ENCODE assay signal across 28 cellular contexts in genomic region chr6:109315331-109316129, GRCh38.
A peak's percentile ranks its signal among the peaks of the same experiment; 100 is the strongest.
DNase-seq lines count a peak whose midpoint lies in the region; TF ChIP-seq lines count a peak whose summit lies in the region.
"Had no signal": no experiment of that assay in that cellular context is flagged by ENCODE, and none has a peak within 500 bp of the region (broad histone marks: within the 10 kb centered on the region; RNA-seq: fewer than 3 reads in every experiment).

No MANE protein-coding gene starts in this region.

- CTCF ChIA-PET in HEK293T (lab: Yijun Ruan, JAX) = no interaction called here

- no peaks in the 10 kb centered on the region for H3K9me3 ChIP-seq in esophagus muscularis mucosa
- H3K9me3 ChIP-seq: HAP-1, prostate gland, tibial nerve had no signal

- intact Hi-C loops in head of caudate nucleus (cut with DNase I) (loop anchor here (5.0 kb wide), 1 partner anchor 67 kb away; the partner anchor contains the start of gene CD164), esophagus muscularis mucosa (cut with DNase I) (no loop called here)

- H3K4me3 ChIP-seq in esophagus muscularis mucosa = no peak overlapping the region
- H3K4me3 ChIP-seq: HAP-1, prostate gland, skin epidermis, tibial nerve had no signal

- TF ChIP-seq CTCF in esophagus muscularis mucosa (IDR thresholded peaks at IDR 0.05) = no peak

- H3K36me3 ChIP-seq in esophagus muscularis mucosa = no peaks in the 10 kb centered on the region
- H3K36me3 ChIP-seq: HAP-1, prostate gland, tibial nerve had no signal

- TF ChIP-seq POLR2A in esophagus muscularis mucosa (IDR thresholded peaks at IDR 0.05; ENCODE audit: low read depth) = no peak

- POLR2A ChIA-PET in HEK293T (lab: Yijun Ruan, JAX) = interaction anchor here (0.7 kb wide), 1 partner anchor 68 kb away, joined by 3 read pairs; no protein-coding TSS in a partner anchor

- no peak overlapping the region for H3K27ac ChIP-seq in esophagus muscularis mucosa (replicated peaks in 1 of 4)
- H3K27ac ChIP-seq: prostate gland, RWPE1, skin epidermis, tibial nerve had no signal

- WGBS in esophagus muscularis mucosa = 85% methylated on average over 6 of the region's 6 CpGs

- TF ChIP-seq EP300 in esophagus muscularis mucosa (IDR thresholded peaks at IDR 0.05) = no peak

- peaks cover 0 to 9% (median 0%) of the 10 kb centered on the region in 4 donors for H3K4me1 ChIP-seq in esophagus muscularis mucosa
- H3K4me1 ChIP-seq: prostate gland had no signal

- no peaks in the 10 kb centered on the region for H3K27me3 ChIP-seq in esophagus muscularis mucosa
- H3K27me3 ChIP-seq: tibial nerve had no signal

- no peak for DNase-seq in HEK293T (ENCODE audit: extremely low spot score)
- peak; percentile 85 for DNase-seq in NCI-H69 (lab: John Stamatoyannopoulos, UW)
- peak; percentile 40 to 88 (median 71) for DNase-seq in head of caudate nucleus
- peak; percentile 48 for DNase-seq in occipital lobe (lab: John Stamatoyannopoulos, UW)
- no peak for DNase-seq in amniotic stem cell (lab: John Stamatoyannopoulos, UW)
- no peak for DNase-seq in AG08395 (ENCODE audit: low spot score)
- no peak for DNase-seq in esophagus muscularis mucosa (ENCODE audit: extremely low spot score)
- no peak for DNase-seq in cerebellar nuclear complex (lab: John Stamatoyannopoulos, UW)
- DNase-seq: activated CD8-positive, alpha-beta T cell treated with anti-CD3 and anti-CD28 coated beads for 36 hours; activated naive CD4-positive, alpha-beta T cell treated with Interleukin-2 at 50 U/mL for 16 hours; activated T-cell treated with anti-CD3 and anti-CD28 coated beads, Interleukin-2, amount 50 U/mL, for 24 hours; aorta; CD8-positive, alpha-beta T cell; DND-41; effector memory CD4-positive, alpha-beta T cell; Karpas-422; left cardiac atrium; mesendoderm; natural killer cell; NCI-H446 treated with DMSO at 0.1 percent for 48 hours; stimulated activated CD4-positive, alpha-beta T cell treated with anti-CD3 and anti-CD28 coated beads, Interleukin-2, amount 100 ng/mL, for 24 hours; stimulated activated naive B cell treated with anti-CD40 and anti-IgM and Interleukin-4, amounts not matched to agents 10 μg/mL and 1 μg/mL and 100 μg/mL, for 72 hours; T1000 had no signal

TF ChIP-seq in HEK293T, 16 proteins besides CTCF, POLR2A, EP300 and RAD21:
- TF ChIP-seq, protein P1, sequence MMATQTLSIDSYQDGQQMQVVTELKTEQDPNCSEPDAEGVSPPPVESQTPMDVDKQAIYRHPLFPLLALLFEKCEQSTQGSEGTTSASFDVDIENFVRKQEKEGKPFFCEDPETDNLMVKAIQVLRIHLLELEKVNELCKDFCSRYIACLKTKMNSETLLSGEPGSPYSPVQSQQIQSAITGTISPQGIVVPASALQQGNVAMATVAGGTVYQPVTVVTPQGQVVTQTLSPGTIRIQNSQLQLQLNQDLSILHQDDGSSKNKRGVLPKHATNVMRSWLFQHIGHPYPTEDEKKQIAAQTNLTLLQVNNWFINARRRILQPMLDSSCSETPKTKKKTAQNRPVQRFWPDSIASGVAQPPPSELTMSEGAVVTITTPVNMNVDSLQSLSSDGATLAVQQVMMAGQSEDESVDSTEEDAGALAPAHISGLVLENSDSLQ (IDR thresholded peaks at IDR 0.05) = peak; percentile 50; the same call in 1 of the 2 replicates
- TF ChIP-seq FOXA1 (IDR thresholded peaks at IDR 0.05) (no peak), TARDBP (IDR thresholded peaks at IDR 0.05) (no peak)

Comparison
In these comparisons a context has a peak if more than half of its experiments do, and no peak if none do; other contexts are left out.
1. DNase-seq: peak in NCI-H69 (single experiment), head of caudate nucleus (42 of 42) and occipital lobe (single experiment); none in HEK293T (single experiment), amniotic stem cell (single experiment), AG08395 (single experiment), esophagus muscularis mucosa (single experiment) and cerebellar nuclear complex (0 of 2).